In genomic region chr12:96445743-96446655, GRCh38 we compare ENCODE assay signal across 8 cellular contexts. TPM values are rescaled to one million over a fixed set of nuclear protein-coding genes. Genes with fewer than 3 reads are reported as not detected.
A peak's percentile ranks its signal among the peaks of the same experiment; 100 is the strongest.
DNase-seq lines count a peak whose midpoint lies in the region; ATAC-seq and TF ChIP-seq lines count a peak whose summit lies in the region.

No MANE protein-coding gene starts in this region.

- intact Hi-C loops in activated naive CD4-positive, alpha-beta T cell treated with anti-CD3 and anti-CD28 coated beads for 36 hours (cut with micrococcal nuclease): loop anchor here (1.0 to 2.0 kb wide), 10 partner anchors 12 to 399 kb away; partner anchors contain the start of gene CFAP54

- H3K36me3 Mint-ChIP-seq in activated naive CD4-positive, alpha-beta T cell treated with anti-CD3 and anti-CD28 coated beads for 36 hours (ENCODE audit: low read depth): no peaks in the 10 kb centered on the region

- peaks cover 39% of the 10 kb centered on the region for H3K4me1 Mint-ChIP-seq in activated naive CD4-positive, alpha-beta T cell treated with anti-CD3 and anti-CD28 coated beads for 36 hours (ENCODE audit: low read depth)

- no peaks in the 10 kb centered on the region for H3K9me3 Mint-ChIP-seq in activated naive CD4-positive, alpha-beta T cell treated with anti-CD3 and anti-CD28 coated beads for 36 hours

- H3K4me2 ChIP-seq in hepatocyte: no peak overlapping the region

- no peaks in the 10 kb centered on the region for H4K20me1 ChIP-seq in hepatocyte (ENCODE audit: insufficient read depth, poor library complexity, severe bottlenecking)

- H3K36me3 ChIP-seq in hepatocyte (replicated peaks; ENCODE audit: insufficient read depth, low read depth): no peaks in the 10 kb centered on the region
- H3K36me3 ChIP-seq in SJCRH30: no peaks in the 10 kb centered on the region

- 66% methylated on average over 6 of the region's 6 CpGs for WGBS in hepatocyte (ENCODE audit: low lambda C conversion rate, missing lambda C conversion rate)

- H3K9me2 ChIP-seq in hepatocyte (replicated peaks; ENCODE audit: insufficient read depth): no peaks in the 10 kb centered on the region

- peak overlapping the region; percentile 94 for H3K27ac Mint-ChIP-seq in activated naive CD4-positive, alpha-beta T cell treated with anti-CD3 and anti-CD28 coated beads for 36 hours

- TF ChIP-seq CTCF in GM13976 (IDR thresholded peaks at IDR 0.05; ENCODE audit: borderline replicate concordance, control extremely low read depth, extremely low read depth, insufficient read depth, missing control alignments) (no peak), hepatocyte (IDR thresholded peaks at IDR 0.05; ENCODE audit: poor library complexity) (no peak)

- H3K79me2 ChIP-seq in hepatocyte: no peaks in the 10 kb centered on the region

- H3K27me3 ChIP-seq in hepatocyte: no peaks in the 10 kb centered on the region
- H3K27me3 ChIP-seq in SJCRH30: no peaks in the 10 kb centered on the region

- no peaks in the 10 kb centered on the region for H3K27me3 Mint-ChIP-seq in activated naive CD4-positive, alpha-beta T cell treated with anti-CD3 and anti-CD28 coated beads for 36 hours (ENCODE audit: low read depth)

- H2AFZ ChIP-seq in hepatocyte: no peak overlapping the region

- CTCF ChIA-PET in activated naive CD4-positive, alpha-beta T cell treated with anti-CD3 and anti-CD28 coated beads for 36 hours (lab: Charles Lee): interaction anchor here (0.6 to 1.7 kb wide), 12 partner anchors 10 to 542 kb away, joined by 3 to 9 read pairs (median 5); partner anchors contain the start of gene CFAP54

- H3K9me3 ChIP-seq in hepatocyte (ENCODE audit: low read depth): no peaks in the 10 kb centered on the region
- no peaks in the 10 kb centered on the region for H3K9me3 ChIP-seq in SJCRH30 (replicated peaks)

- in situ Hi-C loops in GM13976 (cut with MboI; ENCODE audit: low sequenced_read_pairs, unreplicated experiment): no loop called here

- H3K4me1 ChIP-seq in hepatocyte (ENCODE audit: insufficient read depth) (peaks cover 3% of the 10 kb centered on the region), SJCRH30 (no peaks in the 10 kb centered on the region)

- H3K27ac ChIP-seq in hepatocyte (peak overlapping the region; percentile 65), SJCRH30 (no peak overlapping the region)

- peak; percentile 97 for ATAC-seq in HG02610 (IDR thresholded peaks at IDR 0.05; ENCODE audit: unreplicated experiment)

- H3K4me3 Mint-ChIP-seq in activated naive CD4-positive, alpha-beta T cell treated with anti-CD3 and anti-CD28 coated beads for 36 hours: peak overlapping the region; percentile 28

- DNase-seq in GM13976 (ENCODE audit: low spot score) (peak; percentile 61), OCI-M1 (lab: John Stamatoyannopoulos, UW) (peak; percentile 84), hepatocyte (ENCODE audit: low spot score) (no peak), NCI-H1694 treated with DMSO at 0.1 percent for 48 hours (lab: John Stamatoyannopoulos, UW) (no peak), SJCRH30 (no peak)
- peak; percentile 68 for DNase-seq in activated naive CD4-positive, alpha-beta T cell treated with anti-CD3 and anti-CD28 coated beads for 36 hours
- peak; percentile 41 for DNase-seq in stimulated activated CD8-positive, alpha-beta memory T cell treated with anti-CD3 and anti-CD28 coated beads, Interleukin-4, amount 100 ng/mL, for 48 hours

- H3K4me3 ChIP-seq in hepatocyte (no peak overlapping the region), SJCRH30 (no peak overlapping the region)

RNA-seq across cellular contexts. Expression of gene CFAP54, which starts 43.4 kb away (rescaled TPM):
- under 1 TPM; 0.38 to 0.64 TPM for total RNA-seq in activated naive CD4-positive, alpha-beta T cell treated with anti-CD3 and anti-CD28 coated beads for 36 hours
- total RNA-seq in hepatocyte: 0.20 and 0.67 TPM in 2 replicates
- polyA plus RNA-seq in hepatocyte: 0.30 and 0.64 TPM in 2 replicates
- 0.16 TPM in 1 of 2 replicates, not detected in the other for total RNA-seq in SJCRH30 (2014; rRNA removed; shearing (Covaris generic))

RNA-seq across cellular contexts. Expression of gene CDK17, which starts 45.8 kb away (rescaled TPM):
- total RNA-seq in activated naive CD4-positive, alpha-beta T cell treated with anti-CD3 and anti-CD28 coated beads for 36 hours: 10 to 100 TPM; 41.4 to 45.8 TPM
- total RNA-seq in hepatocyte: 33.1 and 33.5 TPM in 2 replicates
- polyA plus RNA-seq in hepatocyte: 10.6 and 13.8 TPM in 2 replicates
- 20.7 and 28.0 TPM in 2 replicates for total RNA-seq in SJCRH30 (2014; rRNA removed; shearing (Covaris generic))

Comparison
In these comparisons a context has a peak if more than half of its experiments do, and no peak if none do; other contexts are left out.
1. DNase-seq: peak in GM13976 (single experiment), OCI-M1 (single experiment), activated naive CD4-positive, alpha-beta T cell treated with anti-CD3 and anti-CD28 coated beads for 36 hours (single experiment) and stimulated activated CD8-positive, alpha-beta memory T cell treated with anti-CD3 and anti-CD28 coated beads, Interleukin-4, amount 100 ng/mL, for 48 hours (single experiment); none in hepatocyte (single experiment), NCI-H1694 treated with DMSO at 0.1 percent for 48 hours (single experiment) and SJCRH30 (0 of 2).